Comparison of ENCODE assay signal across 8 cellular contexts in genomic region chr10:102422586-102423129, GRCh38. TPM values are rescaled to one million over a fixed set of nuclear protein-coding genes. Genes with fewer than 3 reads are reported as not detected.
DNase-seq lines count a peak whose midpoint lies in the region; ATAC-seq, FAIRE-seq and TF ChIP-seq lines count a peak whose summit lies in the region.

No MANE protein-coding gene starts in this region.

- H3K36me3 Mint-ChIP-seq in nephron progenitor cell (ENCODE audit: low read depth), result no peaks in the 10 kb centered on the region

- H3K36me3 ChIP-seq in aorta (ENCODE audit: control insufficient read depth in 1 of 2, insufficient read depth in 2 of 2, low read length in 1 of 2), result no peaks in the 10 kb centered on the region

- TF ChIP-seq CTCF in GM12875 (IDR thresholded peaks at IDR 0.05; ENCODE audit: borderline replicate concordance, insufficient read depth, low read depth, low read length) (peak; percentile 85), nephron progenitor cell (IDR thresholded peaks at IDR 0.05) (peak; percentile 76)

- peaks cover 28% of the 10 kb centered on the region for H3K4me1 Mint-ChIP-seq in nephron progenitor cell

- WGBS in aorta, 2 donors, result 5 to 6% methylated on average over 27 of the region's 27 CpGs

- H3K27me3 ChIP-seq in aorta (ENCODE audit: control insufficient read depth in 1 of 2, insufficient read depth in 2 of 2, low read length in 1 of 2), result no peaks in the 10 kb centered on the region

- H3K9me3 Mint-ChIP-seq in nephron progenitor cell, result no peaks in the 10 kb centered on the region

- H3K27ac ChIP-seq in aorta (ENCODE audit: low read depth in 1 of 2, low read length in 2 of 2), result no peak overlapping the region

- peak; percentile 72 for ATAC-seq in aorta (ENCODE audit: low FRiP score)
- no peak for ATAC-seq in GM18873 (IDR thresholded peaks at IDR 0.05; ENCODE audit: low FRiP score, unreplicated experiment)

- H3K27ac Mint-ChIP-seq in nephron progenitor cell, result no peak overlapping the region

- no peaks in the 10 kb centered on the region for H3K4me1 ChIP-seq in aorta (ENCODE audit: control insufficient read depth in 1 of 2, insufficient read depth in 2 of 2, low read length in 2 of 2)

- peaks cover 31% of the 10 kb centered on the region for H3K27me3 Mint-ChIP-seq in nephron progenitor cell (ENCODE audit: low read depth, poor library complexity)

- no peaks in the 10 kb centered on the region for H3K9me3 ChIP-seq in aorta (ENCODE audit: control insufficient read depth, low read length)

- intact Hi-C loops in aorta (cut with DNase I), result no loop called here

- H3K4me3 Mint-ChIP-seq in nephron progenitor cell, result peak overlapping the region; percentile 98

- FAIRE-seq in frontal cortex (lab: Jason Lieb, UNC), result no peak

- DNase-seq in AG08395 (ENCODE audit: low spot score), result peak; percentile 78
- peak; percentile 23 for DNase-seq in NCI-H1105 (lab: John Stamatoyannopoulos, UW)
- peak; percentile 19 for DNase-seq in activated gamma-delta T cell (lab: John Stamatoyannopoulos, UW)
- peak; percentile 71 to 77 for DNase-seq in frontal cortex (ENCODE audit: low spot score in 2 of 2)
- DNase-seq in nephron progenitor cell, result peak; percentile 76
- peak; percentile 90 to 93 for DNase-seq in aorta

- peak overlapping the region; percentile 98 for H3K4me3 ChIP-seq in GM12875 (ENCODE audit: low read depth, low read length)
- H3K4me3 ChIP-seq in aorta (ENCODE audit: low read length in 2 of 2), result no peak overlapping the region

RNA-seq across cellular contexts. Expression of gene FBXL15, which starts 2.0 kb away (rescaled TPM):
- total RNA-seq in frontal cortex (13.5 TPM), aorta (10 to 100 TPM in 1 of 2 donors, 1 to 10 TPM in 1; 8.7 to 12.1 TPM)
- polyA plus RNA-seq in aorta, result 10 to 100 TPM in 1 of 2 donors, 1 to 10 TPM in 1; 7.0 to 30.5 TPM

RNA-seq across cellular contexts. Expression of gene PSD, which starts 4.1 kb away (rescaled TPM):
- total RNA-seq in frontal cortex (98.2 TPM), aorta (1 to 10 TPM in 1 of 2 donors, under 1 TPM in 1; 0.16 to 1.4 TPM)
- under 1 TPM; 0.25 to 0.33 TPM for polyA plus RNA-seq in aorta

RNA-seq across cellular contexts. Expression of gene CUEDC2, which starts 9.7 kb away (rescaled TPM):
- total RNA-seq in frontal cortex (53.0 TPM), aorta (10 to 100 TPM; 40.6 to 48.2 TPM)
- 10 to 100 TPM; 55.3 to 80.2 TPM for polyA plus RNA-seq in aorta

RNA-seq across cellular contexts. Expression of gene NFKB2, which starts 27.2 kb away (rescaled TPM):
- total RNA-seq in frontal cortex, result 0.41 TPM
- 10 to 100 TPM; 48.4 to 63.3 TPM for total RNA-seq in aorta
- polyA plus RNA-seq in aorta, result 10 to 100 TPM in 1 of 2 donors, 1 to 10 TPM in 1; 9.8 to 43.4 TPM

RNA-seq across cellular contexts. Expression of gene C10orf95, which starts 28.7 kb away (rescaled TPM):
- total RNA-seq in frontal cortex (0.82 TPM), aorta (not detected)
- under 1 TPM in 1 of 2 donors, not detected in 1; 0.36 TPM for polyA plus RNA-seq in aorta

Comparison
In these comparisons a context has a peak if more than half of its experiments do, and no peak if none do; other contexts are left out.
1. DNase-seq: peak in every context shown above with its lines; median percentile 92 in aorta; 78 in AG08395; 76 in nephron progenitor cell; 74 in frontal cortex; 23 in NCI-H1105; 19 in activated gamma-delta T cell.
2. RNA of gene PSD, which starts 4.1 kb away (total RNA-seq): 98.2 TPM in frontal cortex (single experiment); 0.16 to 1.4 TPM in aorta; every median in the first group is over 10 times any median in the second.